13 cellular contexts compared by ENCODE assay signal in genomic region chr2:60527762-60528161, GRCh38. TPM values are rescaled to one million over a fixed set of nuclear protein-coding genes. Genes with fewer than 3 reads are reported as not detected.
A peak's percentile ranks its signal among the peaks of the same experiment; 100 is the strongest.
DNase-seq lines count a peak whose midpoint lies in the region; ATAC-seq and TF ChIP-seq lines count a peak whose summit lies in the region.
"Had no signal": no experiment of that assay in that cellular context is flagged by ENCODE, and none has a peak within 500 bp of the region (broad histone marks: within the 10 kb centered on the region; RNA-seq: fewer than 3 reads in every experiment).

No MANE protein-coding gene starts in this region.

- H3K4me1 ChIP-seq in esophagus squamous epithelium (peaks cover 11 to 59% (median 13%) of the 10 kb centered on the region in 3 donors), osteoblast (ENCODE audit: insufficient read depth, low read length) (no peaks in the 10 kb centered on the region), right lobe of liver (peaks cover 0 to 17% (median 2%) of the 10 kb centered on the region in 4 donors)
- H3K4me1 ChIP-seq: ascending aorta had no signal

- H3K36me3 ChIP-seq in esophagus squamous epithelium: peaks cover 0 to 7% (median 0%) of the 10 kb centered on the region in 3 donors
- no peaks in the 10 kb centered on the region for H3K36me3 ChIP-seq in osteoblast (ENCODE audit: insufficient read depth, low read length)
- no peaks in the 10 kb centered on the region for H3K36me3 ChIP-seq in right lobe of liver
- H3K36me3 ChIP-seq: ascending aorta had no signal

- intact Hi-C loops in CD14-positive monocyte (cut with micrococcal nuclease) (no loop called here), esophagus squamous epithelium (cut with DNase I) (no loop called here), right lobe of liver (cut with DNase I) (no loop called here)

- H2AFZ ChIP-seq in osteoblast (ENCODE audit: low read length): peak overlapping the region; percentile 68

- peak overlapping the region in 3 of 4 donors; percentile 72 to 88 (median 87) for H3K27ac ChIP-seq in esophagus squamous epithelium
- no peak overlapping the region for H3K27ac ChIP-seq in osteoblast (ENCODE audit: low read depth, low read length)
- H3K27ac ChIP-seq in right lobe of liver: no peak overlapping the region
- H3K27ac ChIP-seq: ascending aorta had no signal

- 52 to 79% methylated on average over 7 to 8 of the region's 8 CpGs for WGBS in esophagus squamous epithelium, 2 donors
- 62% methylated on average over 8 of the region's 8 CpGs for WGBS in right lobe of liver (ENCODE audit: insufficient coverage, low coverage, low lambda C conversion rate, missing lambda C conversion rate)

- H3K9me3 Mint-ChIP-seq in CD14-positive monocyte: peaks cover 0 to 5% (median 4%) of the 10 kb centered on the region in 7 donors

- ATAC-seq in right lobe of liver: no peak
- ATAC-seq: K562 had no signal

- H3K4me1 Mint-ChIP-seq in CD14-positive monocyte: peaks cover 95% of the 10 kb centered on the region

- TF ChIP-seq POLR2A in esophagus squamous epithelium (IDR thresholded peaks at IDR 0.05): no peak
- TF ChIP-seq POLR2A in right lobe of liver (IDR thresholded peaks at IDR 0.05): no peak

- no peaks in the 10 kb centered on the region for H4K20me1 ChIP-seq in osteoblast (ENCODE audit: insufficient read depth, low read length)

- TF ChIP-seq CTCF in CD14-positive monocyte (IDR thresholded peaks at IDR 0.05) (no peak), esophagus squamous epithelium (IDR thresholded peaks at IDR 0.05) (no peak), osteoblast (IDR thresholded peaks at IDR 0.05; ENCODE audit: extremely low read depth, low read depth, low read length) (no peak), right lobe of liver (IDR thresholded peaks at IDR 0.05) (no peak), GM13976 (IDR thresholded peaks at IDR 0.05; ENCODE audit: borderline replicate concordance, control extremely low read depth, extremely low read depth, insufficient read depth, missing control alignments) (no peak)

- H3K27me3 Mint-ChIP-seq in CD14-positive monocyte (ENCODE audit: low read depth in 3 of 3): peaks cover 0 to 2% (median 0%) of the 10 kb centered on the region in 3 donors

- H3K4me3 Mint-ChIP-seq in CD14-positive monocyte: peak overlapping the region; percentile 58 to 71

- in situ Hi-C loops in GM13976 (cut with MboI; ENCODE audit: low sequenced_read_pairs, unreplicated experiment): no loop called here

- peak overlapping the region; percentile 82 to 96 (median 88) for H3K27ac Mint-ChIP-seq in CD14-positive monocyte

- H3K4me2 ChIP-seq in osteoblast (ENCODE audit: insufficient read depth, low read length): peak overlapping the region; percentile 28

- H3K9me3 ChIP-seq in esophagus squamous epithelium (no peaks in the 10 kb centered on the region), osteoblast (ENCODE audit: low read depth, low read length) (no peaks in the 10 kb centered on the region), right lobe of liver (no peaks in the 10 kb centered on the region)
- H3K9me3 ChIP-seq: ascending aorta had no signal

- DNase-seq in CD14-positive monocyte (ENCODE audit: low spot score) (peak; percentile 66), NOMO-1 (lab: John Stamatoyannopoulos, UW; ENCODE audit: unreplicated experiment in 2 of 2) (peak; percentile 43 to 63), esophagus squamous epithelium (lab: John Stamatoyannopoulos, UW) (no peak), osteoblast (ENCODE audit: insufficient read length, low spot score, missing footprints) (no peak), D341Med (ENCODE audit: low spot score) (no peak), right lobe of liver (no peak), HuH-7.5 (ENCODE audit: low spot score) (no peak), GM13976 (ENCODE audit: low spot score) (no peak)
- DNase-seq: activated gamma-delta T cell, NCI-H1417 treated with DMSO at 0.1 percent for 48 hours, NCI-H446 treated with DMSO at 0.1 percent for 48 hours had no signal

- H3K36me3 Mint-ChIP-seq in CD14-positive monocyte: peaks cover 13 to 23% of the 10 kb centered on the region in 2 donors

- H3K27me3 ChIP-seq in esophagus squamous epithelium (peaks cover 0 to 31% (median 0%) of the 10 kb centered on the region in 4 donors), osteoblast (ENCODE audit: insufficient read depth, low read length) (no peaks in the 10 kb centered on the region), right lobe of liver (no peaks in the 10 kb centered on the region)
- H3K27me3 ChIP-seq: ascending aorta had no signal

- no peak overlapping the region for H3K4me3 ChIP-seq in esophagus squamous epithelium
- no peak overlapping the region for H3K4me3 ChIP-seq in osteoblast (ENCODE audit: insufficient read depth, low read length)
- H3K4me3 ChIP-seq in right lobe of liver: no peak overlapping the region
- H3K4me3 ChIP-seq: ascending aorta, K562 had no signal

- no peaks in the 10 kb centered on the region for H3K79me2 ChIP-seq in osteoblast (ENCODE audit: insufficient read depth, low read length)

RNA-seq across cellular contexts. Expression of gene BCL11A, which starts 25.7 kb away (rescaled TPM):
- 10 to 100 TPM in 1 of 2 donors, 1 to 10 TPM in 1; 8.7 to 11.1 TPM for polyA plus RNA-seq in CD14-positive monocyte
- total RNA-seq in esophagus squamous epithelium (10 to 100 TPM; 23.9 to 46.2 (median 33.8) TPM), osteoblast (0.29 and 1.4 TPM in 2 replicates), right lobe of liver (under 1 TPM; 0.06 to 0.80 (median 0.37) TPM)
- polyA plus RNA-seq: K562 had no signal

Comparison
In these comparisons a context has a peak if more than half of its experiments do, and no peak if none do; other contexts are left out.
1. DNase-seq: peak in CD14-positive monocyte (single experiment) and NOMO-1 (2 of 2); none in esophagus squamous epithelium (single experiment), osteoblast (single experiment), D341Med (single experiment), right lobe of liver (0 of 3), HuH-7.5 (single experiment) and GM13976 (single experiment).
2. H3K27ac ChIP-seq: peak in esophagus squamous epithelium (3 of 4); none in osteoblast (single experiment) and right lobe of liver (0 of 3).
3. RNA of gene BCL11A, which starts 25.7 kb away (total RNA-seq): 23.9 to 46.2 TPM in esophagus squamous epithelium; 0.29 to 1.4 TPM in osteoblast and 0.06 to 0.80 TPM in right lobe of liver; every median in the first group is over 10 times any median in the second.